In the genomic region with DNA sequence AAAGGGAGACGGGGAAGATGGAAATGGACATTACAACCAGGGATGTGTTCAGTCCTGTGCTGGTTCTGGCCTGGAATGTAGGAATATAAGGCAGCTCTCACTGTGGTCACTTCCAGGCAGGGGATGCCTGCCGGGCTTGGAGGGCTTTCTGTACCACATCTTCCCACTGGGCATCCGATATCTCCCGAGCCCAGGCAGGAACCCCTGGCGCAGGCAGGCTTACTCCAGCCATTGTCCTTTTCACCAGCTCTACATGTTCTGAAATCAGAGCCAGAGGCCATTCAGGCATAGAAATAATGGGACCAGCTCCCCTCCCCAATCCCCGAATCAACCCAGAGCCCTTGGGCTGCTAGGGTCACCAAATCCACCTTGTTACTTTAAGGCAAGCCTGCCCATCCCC, we compare ENCODE assay signal across 1 cellular context.
TF ChIP-seq lines count a peak whose summit lies in the region.

No MANE protein-coding gene starts in this region.

TF ChIP-seq in A549, 52 proteins besides CTCF, POLR2A, EP300 and RAD21:
- TF ChIP-seq REST (IDR thresholded peaks at IDR 0.05) (no peak), SMC3 (IDR thresholded peaks at IDR 0.05) (no peak), NPAS2 (CRISPR knock-in tag; IDR thresholded peaks at IDR 0.05; ENCODE audit: borderline replicate concordance) (no peak), EHF (CRISPR knock-in tag; IDR thresholded peaks at IDR 0.05) (no peak), RCOR1 (IDR thresholded peaks at IDR 0.05; ENCODE audit: low read depth, low read length) (no peak), BCL3 (IDR thresholded peaks at IDR 0.05) (no peak), MAX (IDR thresholded peaks at IDR 0.05) (no peak), KDM5A (IDR thresholded peaks at IDR 0.05) (no peak)
- TF ChIP-seq, protein P1, sequence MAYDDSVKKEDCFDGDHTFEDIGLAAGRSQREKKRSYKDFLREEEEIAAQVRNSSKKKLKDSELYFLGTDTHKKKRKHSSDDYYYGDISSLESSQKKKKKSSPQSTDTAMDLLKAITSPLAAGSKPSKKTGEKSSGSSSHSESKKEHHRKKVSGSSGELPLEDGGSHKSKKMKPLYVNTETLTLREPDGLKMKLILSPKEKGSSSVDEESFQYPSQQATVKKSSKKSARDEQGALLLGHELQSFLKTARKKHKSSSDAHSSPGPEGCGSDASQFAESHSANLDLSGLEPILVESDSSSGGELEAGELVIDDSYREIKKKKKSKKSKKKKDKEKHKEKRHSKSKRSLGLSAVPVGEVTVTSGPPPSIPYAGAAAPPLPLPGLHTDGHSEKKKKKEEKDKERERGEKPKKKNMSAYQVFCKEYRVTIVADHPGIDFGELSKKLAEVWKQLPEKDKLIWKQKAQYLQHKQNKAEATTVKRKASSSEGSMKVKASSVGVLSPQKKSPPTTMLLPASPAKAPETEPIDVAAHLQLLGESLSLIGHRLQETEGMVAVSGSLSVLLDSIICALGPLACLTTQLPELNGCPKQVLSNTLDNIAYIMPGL (CRISPR knock-in tag; IDR thresholded peaks at IDR 0.05; ENCODE audit: borderline replicate concordance), result no peak
